ENCODE assay signal across 8 cellular contexts in the genomic region with DNA sequence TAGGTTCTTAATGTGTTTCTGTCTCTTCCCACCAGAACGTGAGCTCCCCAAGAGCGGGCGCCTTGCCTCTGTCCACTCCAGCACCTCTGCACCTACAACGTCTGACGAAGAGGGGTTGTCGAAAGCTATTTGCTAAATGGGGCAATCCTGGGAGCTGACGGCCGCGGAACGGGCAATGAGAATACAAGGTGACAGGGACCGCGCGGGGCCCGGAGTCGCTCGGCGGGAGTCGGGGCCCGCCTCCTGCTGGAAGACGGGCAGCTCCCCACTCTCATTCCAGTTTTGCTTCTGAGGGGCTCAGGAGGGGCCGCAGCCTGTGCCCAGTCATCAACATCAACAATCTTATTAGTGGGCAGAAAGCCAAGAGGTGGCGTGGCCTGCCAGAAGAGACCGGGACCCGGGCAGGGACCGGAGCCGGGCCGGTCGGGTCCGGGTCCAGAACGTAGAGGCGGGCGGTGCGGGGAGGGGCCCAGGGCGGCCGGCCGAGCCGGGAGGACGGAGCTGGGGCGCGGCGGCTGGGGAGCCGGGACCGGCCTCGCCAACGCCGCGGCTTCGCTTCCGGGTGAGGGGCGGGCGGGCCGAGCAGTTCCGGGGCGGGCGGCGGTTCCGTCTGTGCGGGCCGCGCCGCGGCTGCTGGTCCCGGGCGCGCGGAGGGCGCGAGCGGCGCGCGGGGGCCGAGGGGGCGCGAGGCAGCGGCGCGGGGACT. TPM values are rescaled to one million over a fixed set of nuclear protein-coding genes. Genes with fewer than 3 reads are reported as not detected.
DNase-seq lines count a peak whose midpoint lies in the region; ATAC-seq, FAIRE-seq and TF ChIP-seq lines count a peak whose summit lies in the region.

Gene MOSMO, plus strand, starts transcription at position 603 of the 706 bp plus-strand sequence. CDS start 191 bp downstream, outside the sequence.

- in situ Hi-C loops in GM12878 (cut with MboI), result no loop called here

- H3K9me3 Mint-ChIP-seq in T-helper 2 cell treated with Interferon-gamma antibody and Interleukin-4, amounts not matched to agents 5 μg/mL and 100 μg/mL, for 36 hours, result no peaks in the 10 kb centered on the region

- no peak for TF ChIP-seq CTCF in GM12878 (IDR thresholded peaks at IDR 0.05 in 2 of 3, conservative IDR thresholded peaks at IDR 0.05 in 1 of 3; ENCODE audit: control insufficient read depth in 2 of 3, extremely low read depth in 1 of 3, insufficient read depth in 1 of 3, low read depth in 3 of 3, low read length in 3 of 3)

- RAD21 ChIA-PET in GM12878 (lab: Charles Lee; ENCODE audit: unreplicated experiment), result interaction anchor here (0.7 to 22.7 kb wide), 10 partner anchors 9 to 289 kb away, joined by 3 to 466 read pairs (median 4); no protein-coding TSS in a partner anchor

- H3K27ac ChIP-seq in KOPT-K1 (ENCODE audit: low read depth, low read length, poor library complexity, severe bottlenecking), result peak within 1 kb of the TSS; percentile 64
- peak within 1 kb of the TSS; percentile 54 for H3K27ac ChIP-seq in GM12878 (ENCODE audit: control insufficient read depth, insufficient read depth)
- no peak within 1 kb of the TSS for H3K27ac ChIP-seq in iPS DF 6.9 (ENCODE audit: low read length)

- H3K36me3 ChIP-seq in KOPT-K1 (ENCODE audit: insufficient read depth, low read length) (no peaks in the 10 kb centered on the region), GM12878 (ENCODE audit: control insufficient read depth in 2 of 2, insufficient read depth in 2 of 2, low read length in 1 of 2) (no peaks in the 10 kb centered on the region), iPS DF 6.9 (ENCODE audit: control insufficient read depth, insufficient read depth, low read length) (no peaks in the 10 kb centered on the region)

- peaks cover 15% of the 10 kb centered on the region for H3K79me2 ChIP-seq in GM12878 (ENCODE audit: control insufficient read depth, insufficient read depth, low read length)

- H2AFZ ChIP-seq in GM12878 (ENCODE audit: control insufficient read depth, low read depth, low read length), result peak within 1 kb of the TSS; percentile 92

- H3K4me3 Mint-ChIP-seq in T-helper 2 cell treated with Interferon-gamma antibody and Interleukin-4, amounts not matched to agents 5 μg/mL and 100 μg/mL, for 36 hours, result peak within 1 kb of the TSS; percentile 86

- FAIRE-seq in GM19239 (lab: Jason Lieb, UNC) (no peak), GM12878 (lab: Jason Lieb, UNC) (peak; percentile 61)

- peak within 1 kb of the TSS; percentile 81 for H3K27ac Mint-ChIP-seq in T-helper 2 cell treated with Interferon-gamma antibody and Interleukin-4, amounts not matched to agents 5 μg/mL and 100 μg/mL, for 36 hours

- H3K4me2 ChIP-seq in GM12878 (ENCODE audit: control insufficient read depth, insufficient read depth), result peak within 1 kb of the TSS; percentile 91

- POLR2A ChIA-PET in GM12878 (lab: Charles Lee), result interaction anchor here (0.6 to 3.6 kb wide), 8 partner anchors 9 to 1272 kb away, joined by 3 to 33 read pairs (median 6); no protein-coding TSS in a partner anchor

- H4K20me1 ChIP-seq in GM12878 (ENCODE audit: control insufficient read depth, insufficient read depth), result no peaks in the 10 kb centered on the region

- H3K9me3 ChIP-seq in KOPT-K1 (ENCODE audit: insufficient read depth, low read length, poor library complexity, severe bottlenecking) (no peaks in the 10 kb centered on the region), GM12878 (replicated peaks; ENCODE audit: control insufficient read depth, insufficient read depth, low read length) (no peaks in the 10 kb centered on the region), iPS DF 6.9 (ENCODE audit: control insufficient read depth, insufficient read depth, low read length) (no peaks in the 10 kb centered on the region)

- H3K27me3 ChIP-seq in GM12878 (replicated peaks in 1 of 2; ENCODE audit: control insufficient read depth in 2 of 2, insufficient read depth in 2 of 2, low read length in 1 of 2) (no peaks in the 10 kb centered on the region), iPS DF 6.9 (ENCODE audit: control insufficient read depth, insufficient read depth, low read length) (no peaks in the 10 kb centered on the region)

- intact Hi-C loops in GM12878 (cut with micrococcal nuclease; ENCODE audit: unreplicated experiment), result no loop called here
- intact Hi-C loops in sciatic nerve (cut with DNase I), result loop anchor here (10.0 kb wide), 1 partner anchor 287 kb away; the partner anchor contains the start of gene POLR3E

- peaks cover 23% of the 10 kb centered on the region for H3K4me1 Mint-ChIP-seq in T-helper 2 cell treated with Interferon-gamma antibody and Interleukin-4, amounts not matched to agents 5 μg/mL and 100 μg/mL, for 36 hours (ENCODE audit: low read depth)

- ATAC-seq in GM12878 (peak; percentile 88), sciatic nerve (peak; percentile 94), GM21367 (IDR thresholded peaks at IDR 0.05; ENCODE audit: unreplicated experiment) (no peak)

- TF ChIP-seq EP300 in GM12878 (IDR thresholded peaks at IDR 0.05; ENCODE audit: borderline replicate concordance in 1 of 2, control insufficient read depth in 1 of 2, low read depth in 2 of 2, low read length in 2 of 2), result no peak

- SMC1A ChIA-PET in GM12878 (lab: Charles Lee; ENCODE audit: uncharacterized antibody, unreplicated experiment), result interaction anchor here (0.9 to 25.5 kb wide), 10 partner anchors 19 to 181 kb away, joined by 3 to 567 read pairs (median 4); no protein-coding TSS in a partner anchor

- H3K4me3 ChIP-seq in GM12878, result peak within 1 kb of the TSS; percentile 98
- peak within 1 kb of the TSS; percentile 96 for H3K4me3 ChIP-seq in iPS DF 6.9 (ENCODE audit: low read length)

- CTCF ChIA-PET in GM12878 (lab: Yijun Ruan, JAX), result interaction anchor here (0.7 to 20.1 kb wide), 9 partner anchors 10 to 289 kb away, joined by 3 to 686 read pairs (median 12); no protein-coding TSS in a partner anchor

- H3K4me1 ChIP-seq in GM12878 (ENCODE audit: control insufficient read depth, insufficient read depth, low read length) (peaks cover 15% of the 10 kb centered on the region), iPS DF 6.9 (ENCODE audit: control insufficient read depth, insufficient read depth, low read length) (no peaks in the 10 kb centered on the region; the same call in 1 of the 2 replicates)

- peak within 1 kb of the TSS; percentile 81 for H3K9ac ChIP-seq in GM12878 (ENCODE audit: control insufficient read depth, insufficient read depth, low read length)

- peak; percentile 75 for TF ChIP-seq POLR2A in GM12878 (IDR thresholded peaks at IDR 0.05; ENCODE audit: low read depth, low read length)

- BruUV-seq in GM12878 (replicated peaks; lab: Mats Ljungman, UMichigan), result no TSS peak

- peaks cover 7% of the 10 kb centered on the region for H3K27me3 Mint-ChIP-seq in T-helper 2 cell treated with Interferon-gamma antibody and Interleukin-4, amounts not matched to agents 5 μg/mL and 100 μg/mL, for 36 hours (ENCODE audit: low read depth)

- DNase-seq in Ammon's horn (ENCODE audit: low spot score) (peak; percentile 73), GM19239 (ENCODE audit: insufficient read length, low spot score) (peak; percentile 85), GM12878 (ENCODE audit: low read depth, low spot score) (no peak), iPS DF 6.9 (ENCODE audit: low read depth, low spot score) (no peak), sciatic nerve (ENCODE audit: low spot score) (peak; percentile 84)
- peak; percentile 58 for DNase-seq in T-helper 2 cell treated with Interferon-gamma antibody and Interleukin-4, amounts not matched to agents 5 μg/mL and 100 μg/mL, for 36 hours (ENCODE audit: low spot score)

- TF ChIP-seq RAD21 in GM12878 (IDR thresholded peaks at IDR 0.05; ENCODE audit: insufficient read depth, low read depth, low read length), result no peak

- WGBS in GM12878 (ENCODE audit: insufficient coverage, insufficient replicate concordance, low lambda C conversion rate, missing lambda C conversion rate), result 2% methylated on average over 40 of the region's 78 CpGs
- no CpG with 5 or more reads among the region's 78 CpGs for WGBS in iPS DF 6.9 (ENCODE audit: insufficient coverage, insufficient read length)

- peaks cover 4% of the 10 kb centered on the region for H3K36me3 Mint-ChIP-seq in T-helper 2 cell treated with Interferon-gamma antibody and Interleukin-4, amounts not matched to agents 5 μg/mL and 100 μg/mL, for 36 hours (ENCODE audit: low read depth)

TF ChIP-seq in GM12878, 131 proteins besides CTCF, POLR2A, EP300 and RAD21 (continues in another document):
- TF ChIP-seq BRCA1 (IDR thresholded peaks at IDR 0.05; ENCODE audit: low read depth, low read length) (no peak), KLF5 (IDR thresholded peaks at IDR 0.05; ENCODE audit: partially characterized antibody) (peak; percentile 31), YY1 (IDR thresholded peaks at IDR 0.05; ENCODE audit: low read depth, low read length) (0 out of 2 replicates have a peak, but pooled peaks have one; percentile 16), BHLHE40 (IDR thresholded peaks at IDR 0.05; ENCODE audit: borderline replicate concordance in 1 of 2, low read depth in 2 of 2, low read length in 1 of 2) (peak in 1 of 2 experiments; percentile 10; a peak in 2 of 4 replicates)
- TF ChIP-seq, protein P1, sequence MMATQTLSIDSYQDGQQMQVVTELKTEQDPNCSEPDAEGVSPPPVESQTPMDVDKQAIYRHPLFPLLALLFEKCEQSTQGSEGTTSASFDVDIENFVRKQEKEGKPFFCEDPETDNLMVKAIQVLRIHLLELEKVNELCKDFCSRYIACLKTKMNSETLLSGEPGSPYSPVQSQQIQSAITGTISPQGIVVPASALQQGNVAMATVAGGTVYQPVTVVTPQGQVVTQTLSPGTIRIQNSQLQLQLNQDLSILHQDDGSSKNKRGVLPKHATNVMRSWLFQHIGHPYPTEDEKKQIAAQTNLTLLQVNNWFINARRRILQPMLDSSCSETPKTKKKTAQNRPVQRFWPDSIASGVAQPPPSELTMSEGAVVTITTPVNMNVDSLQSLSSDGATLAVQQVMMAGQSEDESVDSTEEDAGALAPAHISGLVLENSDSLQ (IDR thresholded peaks at IDR 0.05), result peak; percentile 51

RNA-seq across cellular contexts. Expression of gene MOSMO, which starts in this region (rescaled TPM):
- 70.8 and 76.9 TPM in 2 replicates for total RNA-seq in GM12878 (2013; cell fraction: nucleolus; rRNA removed)
- total RNA-seq in GM12878 (2014; rRNA removed), result 16.6 and 19.5 TPM in 2 replicates
- total RNA-seq in GM12878 (2014; rRNA removed; fragmentation: Illumina TruSeq; extraction: Trizol), result 15.4 and 18.9 TPM in 2 replicates
- total RNA-seq in GM12878 (2021), result 10.0 and 10.9 TPM in 2 replicates
- polyA plus RNA-seq in GM12878 (2011; ENCODE audit: low read depth), result 6.6 TPM
- 26.7 and 32.7 TPM in 2 replicates for polyA plus RNA-seq in GM12878 (2011; rRNA removed)
- polyA plus RNA-seq in GM12878 (2011; cell fraction: cytosol; rRNA removed), result 12.3 and 13.2 TPM in 2 replicates
- 33.0 and 34.8 TPM in 2 replicates for polyA plus RNA-seq in GM12878 (2011; cell fraction: nucleus; rRNA removed)
- polyA plus RNA-seq in GM12878 (2012), result 5.6 and 6.0 TPM in 2 replicates
- polyA plus RNA-seq in GM12878 (2014; fragmentation: Illumina TruSeq; extraction: Trizol), result 20.8 and 22.8 TPM in 2 replicates
- 1 to 10 TPM; 2.2 to 7.3 TPM for polyA plus RNA-seq in GM12878 (2014; fragmentation: Nextera tagmentation; extraction: Ambion mirVana)
- polyA plus RNA-seq in GM12878 (2014; rRNA removed), result 13.4 and 13.5 TPM in 2 replicates
- polyA plus RNA-seq in GM12878 (2016; fragmentation: Nextera tagmentation; extraction: Ambion mirVana), result 1 to 10 TPM; 1.7 to 2.5 TPM
- polyA minus RNA-seq in GM12878 (2011; rRNA and poly(A)+ RNA removed), result 14.6 and 16.9 TPM in 2 replicates
- 5.1 and 5.3 TPM in 2 replicates for polyA minus RNA-seq in GM12878 (2011; cell fraction: cytosol; rRNA and poly(A)+ RNA removed)
- 16.9 and 21.7 TPM in 2 replicates for polyA minus RNA-seq in GM12878 (2011; cell fraction: nucleus; rRNA and poly(A)+ RNA removed)
- 19.7 TPM for total RNA-seq in sciatic nerve

Comparison
In these comparisons a context has a peak if more than half of its experiments do, and no peak if none do; other contexts are left out.
1. DNase-seq: peak in Ammon's horn (single experiment), GM19239 (single experiment), T-helper 2 cell treated with Interferon-gamma antibody and Interleukin-4, amounts not matched to agents 5 μg/mL and 100 μg/mL, for 36 hours (single experiment) and sciatic nerve (single experiment); none in GM12878 (single experiment) and iPS DF 6.9 (single experiment).